13 cellular contexts compared by ENCODE assay signal in genomic region chr9:91416086-91416712, GRCh38. TPM values are rescaled to one million over a fixed set of nuclear protein-coding genes. Genes with fewer than 3 reads are reported as not detected.
DNase-seq lines count a peak whose midpoint lies in the region; ATAC-seq and TF ChIP-seq lines count a peak whose summit lies in the region.
"Had no signal": no experiment of that assay in that cellular context is flagged by ENCODE, and none has a peak within 500 bp of the region (broad histone marks: within the 10 kb centered on the region; RNA-seq: fewer than 3 reads in every experiment).

No MANE protein-coding gene starts in this region.

- intact Hi-C loops in lower lobe of right lung (cut with DNase I) (no loop called here), psoas muscle (cut with DNase I) (no loop called here)

- H3K79me2 ChIP-seq in smooth muscle cell (ENCODE audit: low read depth) (peaks cover 99% of the 10 kb centered on the region), Karpas-422 (ENCODE audit: low read length) (0 out of 2 replicates have a peak, but pooled peaks cover 3% of the 10 kb centered on the region)

- H3K4me3 ChIP-seq in smooth muscle cell = no peak overlapping the region
- H3K4me3 ChIP-seq in lower lobe of right lung = no peak overlapping the region
- no peak overlapping the region for H3K4me3 ChIP-seq in Karpas-422 (ENCODE audit: low read length)
- H3K4me3 ChIP-seq in psoas muscle = no peak overlapping the region
- H3K4me3 ChIP-seq: tibial nerve had no signal

- H3K9me3 Mint-ChIP-seq in activated T-cell treated with anti-CD3 and anti-CD28 coated beads, Interleukin-2, amount 50 U/mL, for 72 hours = no peaks in the 10 kb centered on the region
- H3K9me3 Mint-ChIP-seq: IgD-negative memory B cell had no signal

- peaks cover 90% of the 10 kb centered on the region for H3K4me1 Mint-ChIP-seq in activated T-cell treated with anti-CD3 and anti-CD28 coated beads, Interleukin-2, amount 50 U/mL, for 72 hours (ENCODE audit: low read depth)

- H2AFZ ChIP-seq in smooth muscle cell (ENCODE audit: low read depth) (no peak overlapping the region), Karpas-422 (ENCODE audit: low read length) (no peak overlapping the region)

- WGBS in smooth muscle cell (ENCODE audit: low lambda C conversion rate) = 84% methylated on average over 4 of the region's 4 CpGs
- WGBS in psoas muscle, 3 donors = 72 to 86% (median 78%) methylated on average over 4 of the region's 4 CpGs

- H3K27me3 ChIP-seq in smooth muscle cell (ENCODE audit: low read depth) (no peaks in the 10 kb centered on the region), lower lobe of right lung (ENCODE audit: low read depth) (no peaks in the 10 kb centered on the region), Karpas-422 (ENCODE audit: low read length) (0 out of 2 replicates have a peak, but pooled peaks cover 3% of the 10 kb centered on the region), psoas muscle (ENCODE audit: insufficient read depth in 3 of 3, low read length in 2 of 3) (no peaks in the 10 kb centered on the region)
- H3K27me3 ChIP-seq: tibial nerve had no signal

- peak; percentile 4 to 5 for ATAC-seq in activated T-cell treated with anti-CD3 and anti-CD28 coated beads, Interleukin-2, amount 50 U/mL, for 72 hours (replicated peaks in 1 of 2)
- ATAC-seq in esophagus mucosa (peak; percentile 69), lower lobe of right lung (no peak), psoas muscle (no peak)

- no peaks in the 10 kb centered on the region for H3K27me3 Mint-ChIP-seq in activated T-cell treated with anti-CD3 and anti-CD28 coated beads, Interleukin-2, amount 50 U/mL, for 72 hours (ENCODE audit: low read depth)

- DNase-seq in activated T-cell treated with anti-CD3 and anti-CD28 coated beads, Interleukin-2, amount 50 U/mL, for 72 hours = no peak
- DNase-seq in activated T-cell treated with anti-CD3 and anti-CD28 coated beads, Interleukin-2, amount 50 U/mL, for 48 hours = no peak
- DNase-seq in smooth muscle cell (lab: John Stamatoyannopoulos, UW; ENCODE audit: unreplicated experiment) = no peak
- no peak for DNase-seq in lower lobe of right lung
- no peak for DNase-seq in Karpas-422
- DNase-seq in psoas muscle = no peak
- DNase-seq: head of caudate nucleus, mesendoderm, NCI-H2029 treated with DMSO at 0.1 percent for 48 hours had no signal

- H3K4me2 ChIP-seq in smooth muscle cell = no peak overlapping the region
- H3K4me2 ChIP-seq in Karpas-422 (ENCODE audit: low read depth, low read length, poor library complexity, severe bottlenecking) = no peak overlapping the region

- H3K36me3 ChIP-seq in smooth muscle cell (ENCODE audit: low read depth) = no peaks in the 10 kb centered on the region
- H3K36me3 ChIP-seq in lower lobe of right lung = no peaks in the 10 kb centered on the region
- no peaks in the 10 kb centered on the region for H3K36me3 ChIP-seq in Karpas-422 (ENCODE audit: insufficient read depth, low read length)
- no peaks in the 10 kb centered on the region for H3K36me3 ChIP-seq in psoas muscle (ENCODE audit: insufficient read depth in 1 of 2, low read depth in 1 of 2)
- H3K36me3 ChIP-seq: tibial nerve had no signal

- no peaks in the 10 kb centered on the region for H3K9me2 ChIP-seq in Karpas-422 (replicated peaks; ENCODE audit: insufficient read depth, low read length)

- peaks cover 17% of the 10 kb centered on the region for H3F3A ChIP-seq in smooth muscle cell (ENCODE audit: low read depth)

- H4K20me1 ChIP-seq in smooth muscle cell (ENCODE audit: low read depth) = peaks cover 100% of the 10 kb centered on the region
- H4K20me1 ChIP-seq in Karpas-422 (ENCODE audit: insufficient read depth, low read depth, low read length) = peaks cover 50% of the 10 kb centered on the region

- H3K9me3 ChIP-seq in smooth muscle cell (replicated peaks; ENCODE audit: low read depth) (no peaks in the 10 kb centered on the region), lower lobe of right lung (no peaks in the 10 kb centered on the region), Karpas-422 (ENCODE audit: low read length) (no peaks in the 10 kb centered on the region), psoas muscle (no peaks in the 10 kb centered on the region)
- H3K9me3 ChIP-seq: tibial nerve had no signal

- TF ChIP-seq CTCF in VCaP (conservative IDR thresholded peaks at IDR 0.05) = no peak
- TF ChIP-seq CTCF in smooth muscle cell (IDR thresholded peaks at IDR 0.05; ENCODE audit: borderline replicate concordance, insufficient read depth, poor library complexity, severe bottlenecking) = no peak
- TF ChIP-seq CTCF in lower lobe of right lung (IDR thresholded peaks at IDR 0.05) = no peak
- no peak for TF ChIP-seq CTCF in psoas muscle (IDR thresholded peaks at IDR 0.05)

- H3K27ac Mint-ChIP-seq in activated T-cell treated with anti-CD3 and anti-CD28 coated beads, Interleukin-2, amount 50 U/mL, for 72 hours = peak overlapping the region; percentile 93

- H3K9ac ChIP-seq in smooth muscle cell (ENCODE audit: low read depth) = peak overlapping the region; percentile 19
- H3K9ac ChIP-seq in Karpas-422 (ENCODE audit: low read length) = no peak overlapping the region

- peak overlapping the region; percentile 76 to 82 for H3K4me3 Mint-ChIP-seq in activated T-cell treated with anti-CD3 and anti-CD28 coated beads, Interleukin-2, amount 50 U/mL, for 72 hours

- peak overlapping the region; percentile 72 for H3K27ac ChIP-seq in VCaP
- H3K27ac ChIP-seq in smooth muscle cell (ENCODE audit: low read depth) = peak overlapping the region; percentile 40
- H3K27ac ChIP-seq in lower lobe of right lung = no peak overlapping the region
- H3K27ac ChIP-seq in Karpas-422 (ENCODE audit: low read length) = no peak overlapping the region
- no peak overlapping the region for H3K27ac ChIP-seq in psoas muscle

- peaks cover 24 to 61% of the 10 kb centered on the region in 2 donors for H3K36me3 Mint-ChIP-seq in activated T-cell treated with anti-CD3 and anti-CD28 coated beads, Interleukin-2, amount 50 U/mL, for 72 hours (ENCODE audit: insufficient read depth in 2 of 2)
- H3K36me3 Mint-ChIP-seq: IgD-negative memory B cell had no signal

- peaks cover 13% of the 10 kb centered on the region for H3K4me1 ChIP-seq in smooth muscle cell (ENCODE audit: low read depth)
- H3K4me1 ChIP-seq in lower lobe of right lung = peaks cover 44% of the 10 kb centered on the region
- no peaks in the 10 kb centered on the region for H3K4me1 ChIP-seq in Karpas-422 (ENCODE audit: low read length)
- H3K4me1 ChIP-seq in psoas muscle = peaks cover 45% of the 10 kb centered on the region

RNA-seq across cellular contexts. Expression of gene NFIL3, which starts 7.4 kb away (rescaled TPM):
- 100 to 1,000 TPM; 208 to 246 TPM for total RNA-seq in activated T-cell treated with anti-CD3 and anti-CD28 coated beads, Interleukin-2, amount 50 U/mL, for 72 hours
- 19.4 TPM for total RNA-seq in esophagus mucosa
- 36.4 and 53.6 TPM in 2 replicates for total RNA-seq in smooth muscle cell
- 43.3 and 60.7 TPM in 2 replicates for polyA plus RNA-seq in smooth muscle cell
- 25.7 TPM for total RNA-seq in lower lobe of right lung
- total RNA-seq in Karpas-422 (2014; rRNA removed; shearing (Covaris generic); ENCODE audit: low replicate concordance) = 1.9 and 4.1 TPM in 2 replicates
- total RNA-seq in psoas muscle = 10 to 100 TPM; 22.4 to 76.3 (median 64.2) TPM
- polyA plus RNA-seq in psoas muscle = 100 to 1,000 TPM in 2 of 3 donors, 10 to 100 TPM in 1; 29.0 to 152 (median 126) TPM

RNA-seq across cellular contexts. Expression of gene AUH, which starts 54.5 kb away (rescaled TPM):
- total RNA-seq in activated T-cell treated with anti-CD3 and anti-CD28 coated beads, Interleukin-2, amount 50 U/mL, for 72 hours = 10 to 100 TPM; 71.5 to 85.8 TPM
- total RNA-seq in esophagus mucosa (10.4 TPM), smooth muscle cell (8.7 and 17.9 TPM in 2 replicates), lower lobe of right lung (17.3 TPM), psoas muscle (10 to 100 TPM; 14.1 to 20.6 (median 18.4) TPM)
- polyA plus RNA-seq in smooth muscle cell (7.6 and 8.7 TPM in 2 replicates), psoas muscle (10 to 100 TPM in 2 of 3 donors, 1 to 10 TPM in 1; 9.9 to 11.8 (median 11.3) TPM)
- 29.2 and 49.6 TPM in 2 replicates for total RNA-seq in Karpas-422 (2014; rRNA removed; shearing (Covaris generic); ENCODE audit: low replicate concordance)

Comparison
In these comparisons a context has a peak if more than half of its experiments do, and no peak if none do; other contexts are left out.
1. ATAC-seq: peak in activated T-cell treated with anti-CD3 and anti-CD28 coated beads, Interleukin-2, amount 50 U/mL, for 72 hours (2 of 2) and esophagus mucosa (single experiment); none in lower lobe of right lung (0 of 2) and psoas muscle (0 of 4).
2. H3K27ac ChIP-seq: peak in VCaP (single experiment) and smooth muscle cell (single experiment); none in lower lobe of right lung (single experiment), Karpas-422 (single experiment) and psoas muscle (single experiment).